11 cellular contexts compared by ENCODE assay signal in genomic region chr2:22442051-22442450, GRCh38.
DNase-seq lines count a peak whose midpoint lies in the region; ATAC-seq and TF ChIP-seq lines count a peak whose summit lies in the region.
"Had no signal": no experiment of that assay in that cellular context is flagged by ENCODE, and none has a peak within 500 bp of the region (broad histone marks: within the 10 kb centered on the region; RNA-seq: fewer than 3 reads in every experiment).

No MANE protein-coding gene starts in this region.

- no peaks in the 10 kb centered on the region for H3K27me3 Mint-ChIP-seq in activated CD8-positive, alpha-beta T cell treated with anti-CD3 and anti-CD28 coated beads, Interleukin-2, amount 10 ng/mL, durations not matched to agents 7 days and 5 days (ENCODE audit: low read depth)

- peaks cover 4% of the 10 kb centered on the region for H3K9me3 Mint-ChIP-seq in activated CD8-positive, alpha-beta T cell treated with anti-CD3 and anti-CD28 coated beads, Interleukin-2, amount 10 ng/mL, durations not matched to agents 7 days and 5 days (ENCODE audit: insufficient read depth)

- POLR2A ChIA-PET in SK-N-SH (lab: Yijun Ruan, JAX), result interaction anchor here (0.9 kb wide), 1 partner anchor 13 kb away, joined by 3 read pairs; no protein-coding TSS in a partner anchor
- POLR2A ChIA-PET in activated CD8-positive, alpha-beta T cell treated with anti-CD3 and anti-CD28 coated beads, Interleukin-2, amount 10 ng/mL, durations not matched to agents 7 days and 5 days (lab: Charles Lee), result no interaction called here

- H3K79me2 ChIP-seq in SK-N-SH (ENCODE audit: insufficient read depth), result no peaks in the 10 kb centered on the region

- no peaks in the 10 kb centered on the region for H3F3A ChIP-seq in SK-N-SH (replicated peaks; ENCODE audit: insufficient read depth)

- peaks cover 0 to 7% of the 10 kb centered on the region in 2 experiments; a peak in 1 of 4 replicates for H3K4me1 ChIP-seq in SK-N-SH (ENCODE audit: control insufficient read depth in 1 of 2, insufficient read depth in 2 of 2, low read depth in 1 of 2, low read length in 1 of 2)

- DNase-seq in NCI-H2171 (lab: John Stamatoyannopoulos, UW) (peak; percentile 43), NCI-H524 treated with DMSO at 0.1 percent for 48 hours (lab: John Stamatoyannopoulos, UW) (peak; percentile 87), SK-N-SH (peak; percentile 39), MG63 (no peak), T-helper 2 cell (no peak)
- no peak for DNase-seq in activated CD8-positive, alpha-beta T cell treated with anti-CD3 and anti-CD28 coated beads, Interleukin-2, amount 10 ng/mL, durations not matched to agents 7 days and 5 days
- DNase-seq: CD8-positive, alpha-beta T cell; COR-L47 had no signal

- H3K9me3 ChIP-seq in SK-N-SH (peaks cover 7% of the 10 kb centered on the region; the same call in 1 of the 2 replicates), MG63 (no peaks in the 10 kb centered on the region)

- no peak overlapping the region for H3K27ac Mint-ChIP-seq in activated CD8-positive, alpha-beta T cell treated with anti-CD3 and anti-CD28 coated beads, Interleukin-2, amount 10 ng/mL, durations not matched to agents 7 days and 5 days
- H3K27ac Mint-ChIP-seq: CD14-positive monocyte; CD8-positive, alpha-beta T cell had no signal

- TF ChIP-seq EP300 in SK-N-SH (IDR thresholded peaks at IDR 0.05; ENCODE audit: borderline replicate concordance in 1 of 2, low read depth in 1 of 2, low read length in 1 of 2), result peak in 1 of 2 experiments; percentile 97; a peak in 2 of 4 replicates

- no peaks in the 10 kb centered on the region for H3K27me3 ChIP-seq in SK-N-SH (ENCODE audit: insufficient read depth)
- no peaks in the 10 kb centered on the region for H3K27me3 ChIP-seq in MG63

- 0% methylated on average over 1 of the region's 1 CpG for WGBS in SK-N-SH (ENCODE audit: low lambda C conversion rate)

- H3K4me2 ChIP-seq in SK-N-SH, result no peak overlapping the region

- peak; percentile 13; the same call in 1 of the 2 replicates for TF ChIP-seq RAD21 in SK-N-SH (IDR thresholded peaks at IDR 0.05; ENCODE audit: low read length)

- H3K36me3 Mint-ChIP-seq in activated CD8-positive, alpha-beta T cell treated with anti-CD3 and anti-CD28 coated beads, Interleukin-2, amount 10 ng/mL, durations not matched to agents 7 days and 5 days (ENCODE audit: low read depth), result no peaks in the 10 kb centered on the region
- H3K36me3 Mint-ChIP-seq: CD14-positive monocyte; CD8-positive, alpha-beta T cell had no signal

- no peak overlapping the region for H3K9ac ChIP-seq in SK-N-SH

- no peak overlapping the region for H2AFZ ChIP-seq in SK-N-SH (ENCODE audit: low read depth)

- H3K27ac ChIP-seq in SK-N-SH (ENCODE audit: low read depth in 2 of 2, low read length in 1 of 2), result no peak overlapping the region; a peak in 1 of 4 replicates
- H3K27ac ChIP-seq: HL-60 had no signal

- H3K36me3 ChIP-seq in SK-N-SH (replicated peaks in 1 of 2; ENCODE audit: control insufficient read depth in 1 of 2, insufficient read depth in 2 of 2, low read length in 1 of 2), result no peaks in the 10 kb centered on the region
- no peaks in the 10 kb centered on the region for H3K36me3 ChIP-seq in MG63

- ATAC-seq in activated CD8-positive, alpha-beta T cell treated with anti-CD3 and anti-CD28 coated beads, Interleukin-2, amount 10 ng/mL, durations not matched to agents 7 days and 5 days, result no peak
- ATAC-seq: CD8-positive, alpha-beta T cell; HCT116 had no signal

- CTCF ChIA-PET in SK-N-SH (lab: Yijun Ruan, JAX), result interaction anchor here (1.1 kb wide), 1 partner anchor 86 kb away, joined by 3 read pairs; no protein-coding TSS in a partner anchor
- CTCF ChIA-PET in activated CD8-positive, alpha-beta T cell treated with anti-CD3 and anti-CD28 coated beads, Interleukin-2, amount 10 ng/mL, durations not matched to agents 7 days and 5 days (lab: Charles Lee), result no interaction called here

- H4K20me1 ChIP-seq in SK-N-SH (ENCODE audit: insufficient read depth), result no peaks in the 10 kb centered on the region

- TF ChIP-seq CTCF in SK-N-SH (IDR thresholded peaks at IDR 0.05), result no peak

- H3K9me2 ChIP-seq in SK-N-SH, result no peaks in the 10 kb centered on the region

- H3K4me3 Mint-ChIP-seq in activated CD8-positive, alpha-beta T cell treated with anti-CD3 and anti-CD28 coated beads, Interleukin-2, amount 10 ng/mL, durations not matched to agents 7 days and 5 days, result no peak overlapping the region
- H3K4me3 Mint-ChIP-seq: CD14-positive monocyte; CD8-positive, alpha-beta T cell had no signal

- no peaks in the 10 kb centered on the region for H3K4me1 Mint-ChIP-seq in activated CD8-positive, alpha-beta T cell treated with anti-CD3 and anti-CD28 coated beads, Interleukin-2, amount 10 ng/mL, durations not matched to agents 7 days and 5 days (ENCODE audit: low read depth)
- H3K4me1 Mint-ChIP-seq: CD14-positive monocyte had no signal

- H3K4me3 ChIP-seq in SK-N-SH (ENCODE audit: low read depth in 2 of 2, low read length in 1 of 2), result no peak overlapping the region
- no peak overlapping the region for H3K4me3 ChIP-seq in MG63

TF ChIP-seq in SK-N-SH, 30 proteins besides CTCF, POLR2A, EP300 and RAD21 (continues in another document):
- peak; percentile 68; the same call in 1 of the 2 replicates for TF ChIP-seq TCF12 (IDR thresholded peaks at IDR 0.05)
- TF ChIP-seq YY1 (IDR thresholded peaks at IDR 0.05; ENCODE audit: low read depth), result no peak
- peak; percentile 86 for TF ChIP-seq GATA2 (CRISPR knock-in tag; IDR thresholded peaks at IDR 0.05)
- peak; percentile 71 for TF ChIP-seq FOXJ3 (CRISPR knock-in tag; IDR thresholded peaks at IDR 0.05)
- no peak for TF ChIP-seq NRF1 (IDR thresholded peaks at IDR 0.05; ENCODE audit: low read depth, low read length)
- TF ChIP-seq PBX3 (IDR thresholded peaks at IDR 0.05), result no peak
- no peak for TF ChIP-seq REST (IDR thresholded peaks at IDR 0.05; ENCODE audit: low read depth, low read length)
- TF ChIP-seq CHD2 (IDR thresholded peaks at IDR 0.05; ENCODE audit: low read length, partially characterized antibody), result peak; percentile 93
- no peak for TF ChIP-seq USF1 (IDR thresholded peaks at IDR 0.05; ENCODE audit: borderline replicate concordance, low read depth)
- TF ChIP-seq MEF2A (IDR thresholded peaks at IDR 0.05; ENCODE audit: borderline replicate concordance, low read depth), result no peak
- TF ChIP-seq TEAD4 (IDR thresholded peaks at IDR 0.05; ENCODE audit: borderline replicate concordance, insufficient read depth), result peak; percentile 52; the same call in 1 of the 2 replicates
- TF ChIP-seq GABPA (IDR thresholded peaks at IDR 0.05; ENCODE audit: low read depth), result no peak
- peak; percentile 100 for TF ChIP-seq RCOR1 (IDR thresholded peaks at IDR 0.05; ENCODE audit: low read length)
- no peak for TF ChIP-seq EZH2phosphoT487 (IDR thresholded peaks at IDR 0.05; ENCODE audit: borderline replicate concordance, low read depth)
- TF ChIP-seq JUND (IDR thresholded peaks at IDR 0.05), result no peak
- no peak for TF ChIP-seq FOXM1 (IDR thresholded peaks at IDR 0.05; ENCODE audit: low read depth)
- no peak for TF ChIP-seq NFIC (IDR thresholded peaks at IDR 0.05; ENCODE audit: borderline replicate concordance)
- TF ChIP-seq POLR2AphosphoS5 (IDR thresholded peaks at IDR 0.05; ENCODE audit: low read depth, low read length), result 0 out of 2 replicates have a peak, but pooled peaks have one; percentile 40

Comparison
In these comparisons a context has a peak if more than half of its experiments do, and no peak if none do; other contexts are left out.
1. DNase-seq: peak in NCI-H2171 (single experiment), NCI-H524 treated with DMSO at 0.1 percent for 48 hours (single experiment) and SK-N-SH (single experiment); none in MG63 (single experiment), T-helper 2 cell (0 of 5) and activated CD8-positive, alpha-beta T cell treated with anti-CD3 and anti-CD28 coated beads, Interleukin-2, amount 10 ng/mL, durations not matched to agents 7 days and 5 days (single experiment).